Comparison of ENCODE assay signal across 1 cellular context in genomic region chr20:49799698-49800097, GRCh38.
TF ChIP-seq lines count a peak whose summit lies in the region.

No MANE protein-coding gene starts in this region.

TF ChIP-seq in HepG2, 621 proteins besides CTCF, POLR2A, EP300 and RAD21 (continued from another document and continues in another):
- TF ChIP-seq, protein P1, sequence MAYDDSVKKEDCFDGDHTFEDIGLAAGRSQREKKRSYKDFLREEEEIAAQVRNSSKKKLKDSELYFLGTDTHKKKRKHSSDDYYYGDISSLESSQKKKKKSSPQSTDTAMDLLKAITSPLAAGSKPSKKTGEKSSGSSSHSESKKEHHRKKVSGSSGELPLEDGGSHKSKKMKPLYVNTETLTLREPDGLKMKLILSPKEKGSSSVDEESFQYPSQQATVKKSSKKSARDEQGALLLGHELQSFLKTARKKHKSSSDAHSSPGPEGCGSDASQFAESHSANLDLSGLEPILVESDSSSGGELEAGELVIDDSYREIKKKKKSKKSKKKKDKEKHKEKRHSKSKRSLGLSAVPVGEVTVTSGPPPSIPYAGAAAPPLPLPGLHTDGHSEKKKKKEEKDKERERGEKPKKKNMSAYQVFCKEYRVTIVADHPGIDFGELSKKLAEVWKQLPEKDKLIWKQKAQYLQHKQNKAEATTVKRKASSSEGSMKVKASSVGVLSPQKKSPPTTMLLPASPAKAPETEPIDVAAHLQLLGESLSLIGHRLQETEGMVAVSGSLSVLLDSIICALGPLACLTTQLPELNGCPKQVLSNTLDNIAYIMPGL (CRISPR knock-in tag; IDR thresholded peaks at IDR 0.05; ENCODE audit: borderline replicate concordance in 1 of 2, low read depth in 1 of 2), result no peak
- TF ChIP-seq ZNF547 (CRISPR knock-in tag; IDR thresholded peaks at IDR 0.05) (no peak), HNRNPLL (IDR thresholded peaks at IDR 0.05; ENCODE audit: low read depth, low read length, poor library complexity, severe bottlenecking) (no peak), RBM39 (IDR thresholded peaks at IDR 0.05; ENCODE audit: low read depth, low read length, poor library complexity, severe bottlenecking) (no peak), JARID2 (CRISPR knock-in tag; IDR thresholded peaks at IDR 0.05; ENCODE audit: insufficient replicate concordance) (no peak), ZNF225 (CRISPR knock-in tag; IDR thresholded peaks at IDR 0.05) (no peak), ZSCAN5A (CRISPR knock-in tag; IDR thresholded peaks at IDR 0.05; ENCODE audit: borderline replicate concordance) (no peak), BORCS8-MEF2B (CRISPR knock-in tag; IDR thresholded peaks at IDR 0.05) (no peak), E2F5 (CRISPR knock-in tag; conservative IDR thresholded peaks at IDR 0.05) (no peak), AHR (CRISPR knock-in tag; IDR thresholded peaks at IDR 0.05) (no peak), ZNF558 (CRISPR knock-in tag; IDR thresholded peaks at IDR 0.05; ENCODE audit: borderline replicate concordance) (no peak), ASH2L (IDR thresholded peaks at IDR 0.05; ENCODE audit: insufficient read length, low read depth, low read length) (peak; percentile 52), SYNCRIP (IDR thresholded peaks at IDR 0.05; ENCODE audit: insufficient read depth, low read depth, low read length) (no peak), ZBTB8A (CRISPR knock-in tag; IDR thresholded peaks at IDR 0.05; ENCODE audit: borderline replicate concordance, low read depth) (no peak), TMF1 (CRISPR knock-in tag; IDR thresholded peaks at IDR 0.05; ENCODE audit: low read depth) (no peak), CC2D1A (CRISPR knock-in tag; IDR thresholded peaks at IDR 0.05) (no peak), SIX1 (CRISPR knock-in tag; IDR thresholded peaks at IDR 0.05; ENCODE audit: borderline replicate concordance) (peak; percentile 52; the same call in 1 of the 2 replicates), ZNF800 (CRISPR knock-in tag; IDR thresholded peaks at IDR 0.05) (no peak), ZNF317 (CRISPR knock-in tag; IDR thresholded peaks at IDR 0.05) (peak; percentile 93), ZNF274 (CRISPR knock-in tag; IDR thresholded peaks at IDR 0.05) (no peak), ZNF788 (CRISPR knock-in tag; IDR thresholded peaks at IDR 0.05; ENCODE audit: borderline replicate concordance) (no peak), ZNF678 (CRISPR knock-in tag; IDR thresholded peaks at IDR 0.05) (no peak), PLSCR1 (CRISPR knock-in tag; IDR thresholded peaks at IDR 0.05; ENCODE audit: borderline replicate concordance) (no peak), SNAI1 (CRISPR knock-in tag; IDR thresholded peaks at IDR 0.05; ENCODE audit: borderline replicate concordance) (no peak), ZNF720 (CRISPR knock-in tag; IDR thresholded peaks at IDR 0.05) (no peak), MED13 (CRISPR knock-in tag; IDR thresholded peaks at IDR 0.05) (no peak), ZNF256 (CRISPR knock-in tag; conservative IDR thresholded peaks at IDR 0.05) (no peak), NCOA2 (CRISPR knock-in tag; IDR thresholded peaks at IDR 0.05) (0 out of 2 replicates have a peak, but pooled peaks have one; percentile 44), ZFP36 (IDR thresholded peaks at IDR 0.05; ENCODE audit: borderline replicate concordance, low read depth, low read length, partially characterized antibody) (no peak), FOXC1 (CRISPR knock-in tag; IDR thresholded peaks at IDR 0.05; ENCODE audit: borderline replicate concordance) (no peak), MXD4 (CRISPR knock-in tag; IDR thresholded peaks at IDR 0.05) (no peak), ZNF660 (CRISPR knock-in tag; IDR thresholded peaks at IDR 0.05; ENCODE audit: borderline replicate concordance, low read depth) (no peak), HCFC1 (IDR thresholded peaks at IDR 0.05; ENCODE audit: low read depth, low read length) (no peak), MAF1 (CRISPR knock-in tag; IDR thresholded peaks at IDR 0.05; ENCODE audit: borderline replicate concordance) (no peak)
- TF ChIP-seq, protein P2, sequence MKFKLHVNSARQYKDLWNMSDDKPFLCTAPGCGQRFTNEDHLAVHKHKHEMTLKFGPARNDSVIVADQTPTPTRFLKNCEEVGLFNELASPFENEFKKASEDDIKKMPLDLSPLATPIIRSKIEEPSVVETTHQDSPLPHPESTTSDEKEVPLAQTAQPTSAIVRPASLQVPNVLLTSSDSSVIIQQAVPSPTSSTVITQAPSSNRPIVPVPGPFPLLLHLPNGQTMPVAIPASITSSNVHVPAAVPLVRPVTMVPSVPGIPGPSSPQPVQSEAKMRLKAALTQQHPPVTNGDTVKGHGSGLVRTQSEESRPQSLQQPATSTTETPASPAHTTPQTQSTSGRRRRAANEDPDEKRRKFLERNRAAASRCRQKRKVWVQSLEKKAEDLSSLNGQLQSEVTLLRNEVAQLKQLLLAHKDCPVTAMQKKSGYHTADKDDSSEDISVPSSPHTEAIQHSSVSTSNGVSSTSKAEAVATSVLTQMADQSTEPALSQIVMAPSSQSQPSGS (CRISPR knock-in tag; IDR thresholded peaks at IDR 0.05), result no peak
- TF ChIP-seq, protein P3, sequence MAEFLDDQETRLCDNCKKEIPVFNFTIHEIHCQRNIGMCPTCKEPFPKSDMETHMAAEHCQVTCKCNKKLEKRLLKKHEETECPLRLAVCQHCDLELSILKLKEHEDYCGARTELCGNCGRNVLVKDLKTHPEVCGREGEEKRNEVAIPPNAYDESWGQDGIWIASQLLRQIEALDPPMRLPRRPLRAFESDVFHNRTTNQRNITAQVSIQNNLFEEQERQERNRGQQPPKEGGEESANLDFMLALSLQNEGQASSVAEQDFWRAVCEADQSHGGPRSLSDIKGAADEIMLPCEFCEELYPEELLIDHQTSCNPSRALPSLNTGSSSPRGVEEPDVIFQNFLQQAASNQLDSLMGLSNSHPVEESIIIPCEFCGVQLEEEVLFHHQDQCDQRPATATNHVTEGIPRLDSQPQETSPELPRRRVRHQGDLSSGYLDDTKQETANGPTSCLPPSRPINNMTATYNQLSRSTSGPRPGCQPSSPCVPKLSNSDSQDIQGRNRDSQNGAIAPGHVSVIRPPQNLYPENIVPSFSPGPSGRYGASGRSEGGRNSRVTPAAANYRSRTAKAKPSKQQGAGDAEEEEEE (CRISPR knock-in tag; IDR thresholded peaks at IDR 0.05; ENCODE audit: borderline replicate concordance), result no peak
- TF ChIP-seq, protein P4, sequence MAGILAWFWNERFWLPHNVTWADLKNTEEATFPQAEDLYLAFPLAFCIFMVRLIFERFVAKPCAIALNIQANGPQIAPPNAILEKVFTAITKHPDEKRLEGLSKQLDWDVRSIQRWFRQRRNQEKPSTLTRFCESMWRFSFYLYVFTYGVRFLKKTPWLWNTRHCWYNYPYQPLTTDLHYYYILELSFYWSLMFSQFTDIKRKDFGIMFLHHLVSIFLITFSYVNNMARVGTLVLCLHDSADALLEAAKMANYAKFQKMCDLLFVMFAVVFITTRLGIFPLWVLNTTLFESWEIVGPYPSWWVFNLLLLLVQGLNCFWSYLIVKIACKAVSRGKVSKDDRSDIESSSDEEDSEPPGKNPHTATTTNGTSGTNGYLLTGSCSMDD (CRISPR knock-in tag; IDR thresholded peaks at IDR 0.05), result no peak
- TF ChIP-seq, protein P5, sequence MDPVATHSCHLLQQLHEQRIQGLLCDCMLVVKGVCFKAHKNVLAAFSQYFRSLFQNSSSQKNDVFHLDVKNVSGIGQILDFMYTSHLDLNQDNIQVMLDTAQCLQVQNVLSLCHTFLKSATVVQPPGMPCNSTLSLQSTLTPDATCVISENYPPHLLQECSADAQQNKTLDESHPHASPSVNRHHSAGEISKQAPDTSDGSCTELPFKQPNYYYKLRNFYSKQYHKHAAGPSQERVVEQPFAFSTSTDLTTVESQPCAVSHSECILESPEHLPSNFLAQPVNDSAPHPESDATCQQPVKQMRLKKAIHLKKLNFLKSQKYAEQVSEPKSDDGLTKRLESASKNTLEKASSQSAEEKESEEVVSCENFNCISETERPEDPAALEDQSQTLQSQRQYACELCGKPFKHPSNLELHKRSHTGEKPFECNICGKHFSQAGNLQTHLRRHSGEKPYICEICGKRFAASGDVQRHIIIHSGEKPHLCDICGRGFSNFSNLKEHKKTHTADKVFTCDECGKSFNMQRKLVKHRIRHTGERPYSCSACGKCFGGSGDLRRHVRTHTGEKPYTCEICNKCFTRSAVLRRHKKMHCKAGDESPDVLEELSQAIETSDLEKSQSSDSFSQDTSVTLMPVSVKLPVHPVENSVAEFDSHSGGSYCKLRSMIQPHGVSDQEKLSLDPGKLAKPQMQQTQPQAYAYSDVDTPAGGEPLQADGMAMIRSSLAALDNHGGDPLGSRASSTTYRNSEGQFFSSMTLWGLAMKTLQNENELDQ (CRISPR knock-in tag; IDR thresholded peaks at IDR 0.05; ENCODE audit: borderline replicate concordance), result no peak
- TF ChIP-seq, protein P6, sequence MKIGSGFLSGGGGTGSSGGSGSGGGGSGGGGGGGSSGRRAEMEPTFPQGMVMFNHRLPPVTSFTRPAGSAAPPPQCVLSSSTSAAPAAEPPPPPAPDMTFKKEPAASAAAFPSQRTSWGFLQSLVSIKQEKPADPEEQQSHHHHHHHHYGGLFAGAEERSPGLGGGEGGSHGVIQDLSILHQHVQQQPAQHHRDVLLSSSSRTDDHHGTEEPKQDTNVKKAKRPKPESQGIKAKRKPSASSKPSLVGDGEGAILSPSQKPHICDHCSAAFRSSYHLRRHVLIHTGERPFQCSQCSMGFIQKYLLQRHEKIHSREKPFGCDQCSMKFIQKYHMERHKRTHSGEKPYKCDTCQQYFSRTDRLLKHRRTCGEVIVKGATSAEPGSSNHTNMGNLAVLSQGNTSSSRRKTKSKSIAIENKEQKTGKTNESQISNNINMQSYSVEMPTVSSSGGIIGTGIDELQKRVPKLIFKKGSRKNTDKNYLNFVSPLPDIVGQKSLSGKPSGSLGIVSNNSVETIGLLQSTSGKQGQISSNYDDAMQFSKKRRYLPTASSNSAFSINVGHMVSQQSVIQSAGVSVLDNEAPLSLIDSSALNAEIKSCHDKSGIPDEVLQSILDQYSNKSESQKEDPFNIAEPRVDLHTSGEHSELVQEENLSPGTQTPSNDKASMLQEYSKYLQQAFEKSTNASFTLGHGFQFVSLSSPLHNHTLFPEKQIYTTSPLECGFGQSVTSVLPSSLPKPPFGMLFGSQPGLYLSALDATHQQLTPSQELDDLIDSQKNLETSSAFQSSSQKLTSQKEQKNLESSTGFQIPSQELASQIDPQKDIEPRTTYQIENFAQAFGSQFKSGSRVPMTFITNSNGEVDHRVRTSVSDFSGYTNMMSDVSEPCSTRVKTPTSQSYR (CRISPR knock-in tag; IDR thresholded peaks at IDR 0.05; ENCODE audit: borderline replicate concordance), result no peak
